1 cellular context compared by ENCODE assay signal in the genomic region with DNA sequence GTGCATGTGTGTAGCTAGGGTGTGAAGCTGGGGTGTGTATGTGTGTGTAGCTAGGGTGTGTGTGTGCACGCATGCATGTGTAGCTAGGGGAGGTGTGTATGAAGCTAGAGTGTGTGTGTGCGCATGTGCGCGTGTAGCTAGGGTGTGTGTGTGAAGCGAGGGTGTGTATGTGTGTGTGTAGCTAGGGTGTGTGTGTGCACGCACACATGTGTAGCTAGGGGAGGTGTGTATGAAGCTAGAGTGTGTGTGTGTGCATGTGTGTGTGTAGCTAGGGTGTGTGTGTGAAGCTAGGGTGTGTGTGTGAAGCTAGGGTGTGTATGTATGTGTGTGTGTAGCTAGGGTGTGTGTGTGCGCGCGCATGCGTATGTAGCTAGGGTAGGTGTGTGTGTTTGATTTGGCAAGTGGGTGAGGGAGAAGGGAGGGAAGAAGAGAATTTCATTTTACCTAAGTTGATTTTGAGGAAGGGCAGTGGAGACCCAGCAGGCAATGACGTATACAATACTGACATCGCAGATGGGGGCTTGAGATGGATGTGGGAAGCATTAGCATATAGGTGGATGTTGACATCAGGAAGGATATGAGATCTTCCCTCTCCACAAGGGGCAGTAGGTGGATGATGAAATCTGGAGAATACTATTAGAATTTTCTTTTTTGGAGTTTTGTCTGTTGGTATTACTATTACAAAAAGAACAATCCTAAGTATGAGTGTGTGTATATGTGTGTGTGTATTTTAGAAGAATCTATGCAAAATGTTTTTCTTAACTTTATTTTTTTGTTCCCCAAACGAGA.
TF ChIP-seq lines count a peak whose summit lies in the region.

No MANE protein-coding gene starts in this region.

TF ChIP-seq in K562, 482 proteins besides CTCF, POLR2A, EP300 and RAD21:
- TF ChIP-seq LARP7 (IDR thresholded peaks at IDR 0.05): peak; percentile 69; the same call in 1 of the 2 replicates
- 0 out of 4 replicates have a peak, but pooled peaks have one; percentile 24 to 40 for TF ChIP-seq FOXK2 (conservative IDR thresholded peaks at IDR 0.05 in 1 of 2, IDR thresholded peaks at IDR 0.05 in 1 of 2; ENCODE audit: low read depth in 2 of 2)
- TF ChIP-seq CEBPB (tag; IDR thresholded peaks at IDR 0.05): 0 out of 2 replicates have a peak, but pooled peaks have one; percentile 17
- TF ChIP-seq, protein P1, sequence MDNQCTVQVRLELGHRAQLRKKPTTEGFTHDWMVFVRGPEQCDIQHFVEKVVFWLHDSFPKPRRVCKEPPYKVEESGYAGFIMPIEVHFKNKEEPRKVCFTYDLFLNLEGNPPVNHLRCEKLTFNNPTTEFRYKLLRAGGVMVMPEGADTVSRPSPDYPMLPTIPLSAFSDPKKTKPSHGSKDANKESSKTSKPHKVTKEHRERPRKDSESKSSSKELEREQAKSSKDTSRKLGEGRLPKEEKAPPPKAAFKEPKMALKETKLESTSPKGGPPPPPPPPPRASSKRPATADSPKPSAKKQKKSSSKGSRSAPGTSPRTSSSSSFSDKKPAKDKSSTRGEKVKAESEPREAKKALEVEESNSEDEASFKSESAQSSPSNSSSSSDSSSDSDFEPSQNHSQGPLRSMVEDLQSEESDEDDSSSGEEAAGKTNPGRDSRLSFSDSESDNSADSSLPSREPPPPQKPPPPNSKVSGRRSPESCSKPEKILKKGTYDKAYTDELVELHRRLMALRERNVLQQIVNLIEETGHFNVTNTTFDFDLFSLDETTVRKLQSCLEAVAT (IDR thresholded peaks at IDR 0.05): 0 out of 4 replicates have a peak, but pooled peaks of 1 of the 2 experiments have one; percentile 38
- TF ChIP-seq POLR2AphosphoS5 (IDR thresholded peaks at IDR 0.05; ENCODE audit: control insufficient read depth, insufficient read depth, low read depth, low read length): no peak
- no peak for TF ChIP-seq CEBPG (CRISPR knock-in tag; IDR thresholded peaks at IDR 0.05)
- TF ChIP-seq CEBPG (tag; conservative IDR thresholded peaks at IDR 0.05 in 1 of 2, IDR thresholded peaks at IDR 0.05 in 1 of 2): peak; percentile 45 to 64; a peak in 3 of 4 replicates
- TF ChIP-seq, protein P2, sequence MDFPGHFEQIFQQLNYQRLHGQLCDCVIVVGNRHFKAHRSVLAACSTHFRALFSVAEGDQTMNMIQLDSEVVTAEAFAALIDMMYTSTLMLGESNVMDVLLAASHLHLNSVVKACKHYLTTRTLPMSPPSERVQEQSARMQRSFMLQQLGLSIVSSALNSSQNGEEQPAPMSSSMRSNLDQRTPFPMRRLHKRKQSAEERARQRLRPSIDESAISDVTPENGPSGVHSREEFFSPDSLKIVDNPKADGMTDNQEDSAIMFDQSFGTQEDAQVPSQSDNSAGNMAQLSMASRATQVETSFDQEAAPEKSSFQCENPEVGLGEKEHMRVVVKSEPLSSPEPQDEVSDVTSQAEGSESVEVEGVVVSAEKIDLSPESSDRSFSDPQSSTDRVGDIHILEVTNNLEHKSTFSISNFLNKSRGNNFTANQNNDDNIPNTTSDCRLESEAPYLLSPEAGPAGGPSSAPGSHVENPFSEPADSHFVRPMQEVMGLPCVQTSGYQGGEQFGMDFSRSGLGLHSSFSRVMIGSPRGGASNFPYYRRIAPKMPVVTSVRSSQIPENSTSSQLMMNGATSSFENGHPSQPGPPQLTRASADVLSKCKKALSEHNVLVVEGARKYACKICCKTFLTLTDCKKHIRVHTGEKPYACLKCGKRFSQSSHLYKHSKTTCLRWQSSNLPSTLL (IDR thresholded peaks at IDR 0.05): no peak
- no peak for TF ChIP-seq NR2C1 (IDR thresholded peaks at IDR 0.05)
- TF ChIP-seq NR2C1 (tag; IDR thresholded peaks at IDR 0.05): no peak
- TF ChIP-seq, protein P3, sequence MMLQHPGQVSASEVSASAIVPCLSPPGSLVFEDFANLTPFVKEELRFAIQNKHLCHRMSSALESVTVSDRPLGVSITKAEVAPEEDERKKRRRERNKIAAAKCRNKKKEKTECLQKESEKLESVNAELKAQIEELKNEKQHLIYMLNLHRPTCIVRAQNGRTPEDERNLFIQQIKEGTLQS (IDR thresholded peaks at IDR 0.05): peak; percentile 75
- TF ChIP-seq, protein P3 (CRISPR knock-in tag; conservative IDR thresholded peaks at IDR 0.05): no peak
- TF ChIP-seq POLR2B (IDR thresholded peaks at IDR 0.05; ENCODE audit: low read depth, partially characterized antibody): peak; percentile 47
- TF ChIP-seq, protein P4, sequence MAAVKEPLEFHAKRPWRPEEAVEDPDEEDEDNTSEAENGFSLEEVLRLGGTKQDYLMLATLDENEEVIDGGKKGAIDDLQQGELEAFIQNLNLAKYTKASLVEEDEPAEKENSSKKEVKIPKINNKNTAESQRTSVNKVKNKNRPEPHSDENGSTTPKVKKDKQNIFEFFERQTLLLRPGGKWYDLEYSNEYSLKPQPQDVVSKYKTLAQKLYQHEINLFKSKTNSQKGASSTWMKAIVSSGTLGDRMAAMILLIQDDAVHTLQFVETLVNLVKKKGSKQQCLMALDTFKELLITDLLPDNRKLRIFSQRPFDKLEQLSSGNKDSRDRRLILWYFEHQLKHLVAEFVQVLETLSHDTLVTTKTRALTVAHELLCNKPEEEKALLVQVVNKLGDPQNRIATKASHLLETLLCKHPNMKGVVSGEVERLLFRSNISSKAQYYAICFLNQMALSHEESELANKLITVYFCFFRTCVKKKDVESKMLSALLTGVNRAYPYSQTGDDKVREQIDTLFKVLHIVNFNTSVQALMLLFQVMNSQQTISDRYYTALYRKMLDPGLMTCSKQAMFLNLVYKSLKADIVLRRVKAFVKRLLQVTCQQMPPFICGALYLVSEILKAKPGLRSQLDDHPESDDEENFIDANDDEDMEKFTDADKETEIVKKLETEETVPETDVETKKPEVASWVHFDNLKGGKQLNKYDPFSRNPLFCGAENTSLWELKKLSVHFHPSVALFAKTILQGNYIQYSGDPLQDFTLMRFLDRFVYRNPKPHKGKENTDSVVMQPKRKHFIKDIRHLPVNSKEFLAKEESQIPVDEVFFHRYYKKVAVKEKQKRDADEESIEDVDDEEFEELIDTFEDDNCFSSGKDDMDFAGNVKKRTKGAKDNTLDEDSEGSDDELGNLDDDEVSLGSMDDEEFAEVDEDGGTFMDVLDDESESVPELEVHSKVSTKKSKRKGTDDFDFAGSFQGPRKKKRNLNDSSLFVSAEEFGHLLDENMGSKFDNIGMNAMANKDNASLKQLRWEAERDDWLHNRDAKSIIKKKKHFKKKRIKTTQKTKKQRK (IDR thresholded peaks at IDR 0.05; ENCODE audit: borderline replicate concordance, low read depth, low read length): no peak
- TF ChIP-seq, protein P5, sequence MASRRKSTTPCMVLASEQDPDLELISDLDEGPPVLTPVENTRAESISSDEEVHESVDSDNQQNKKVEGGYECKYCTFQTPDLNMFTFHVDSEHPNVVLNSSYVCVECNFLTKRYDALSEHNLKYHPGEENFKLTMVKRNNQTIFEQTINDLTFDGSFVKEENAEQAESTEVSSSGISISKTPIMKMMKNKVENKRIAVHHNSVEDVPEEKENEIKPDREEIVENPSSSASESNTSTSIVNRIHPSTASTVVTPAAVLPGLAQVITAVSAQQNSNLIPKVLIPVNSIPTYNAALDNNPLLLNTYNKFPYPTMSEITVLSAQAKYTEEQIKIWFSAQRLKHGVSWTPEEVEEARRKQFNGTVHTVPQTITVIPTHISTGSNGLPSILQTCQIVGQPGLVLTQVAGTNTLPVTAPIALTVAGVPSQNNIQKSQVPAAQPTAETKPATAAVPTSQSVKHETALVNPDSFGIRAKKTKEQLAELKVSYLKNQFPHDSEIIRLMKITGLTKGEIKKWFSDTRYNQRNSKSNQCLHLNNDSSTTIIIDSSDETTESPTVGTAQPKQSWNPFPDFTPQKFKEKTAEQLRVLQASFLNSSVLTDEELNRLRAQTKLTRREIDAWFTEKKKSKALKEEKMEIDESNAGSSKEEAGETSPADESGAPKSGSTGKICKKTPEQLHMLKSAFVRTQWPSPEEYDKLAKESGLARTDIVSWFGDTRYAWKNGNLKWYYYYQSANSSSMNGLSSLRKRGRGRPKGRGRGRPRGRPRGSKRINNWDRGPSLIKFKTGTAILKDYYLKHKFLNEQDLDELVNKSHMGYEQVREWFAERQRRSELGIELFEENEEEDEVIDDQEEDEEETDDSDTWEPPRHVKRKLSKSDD (conservative IDR thresholded peaks at IDR 0.05; ENCODE audit: low read length): no peak
- peak; percentile 47; the same call in 1 of the 2 replicates for TF ChIP-seq SUPT5H (IDR thresholded peaks at IDR 0.05)
- TF ChIP-seq PHF20 (IDR thresholded peaks at IDR 0.05; ENCODE audit: partially characterized antibody): peak; percentile 51
